1 cellular context compared by ENCODE assay signal in the genomic region with DNA sequence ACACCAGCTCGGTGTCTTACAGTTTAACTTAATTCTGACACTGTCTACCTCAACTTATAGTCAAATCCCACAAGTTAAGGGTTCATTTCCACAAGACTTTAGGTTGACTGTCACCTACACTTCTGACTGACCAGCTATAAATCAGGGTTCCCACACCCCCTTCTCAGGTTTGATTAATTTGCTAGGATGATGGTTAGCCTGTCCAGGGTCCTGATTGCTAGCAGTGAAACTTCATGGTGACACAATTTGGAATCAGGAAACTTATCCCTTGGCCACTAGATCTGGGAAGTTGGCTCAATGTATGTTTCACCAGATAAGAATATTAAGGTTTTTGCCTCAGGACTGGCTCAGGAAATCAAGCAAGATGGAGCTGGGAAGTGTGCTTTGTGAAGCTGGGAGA.
TF ChIP-seq lines count a peak whose summit lies in the region.

No MANE protein-coding gene starts in this region.

TF ChIP-seq in GM12878, 131 proteins besides CTCF, POLR2A, EP300 and RAD21 (continued from another document):
- peak; percentile 32; the same call in 1 of the 2 replicates for TF ChIP-seq REST (IDR thresholded peaks at IDR 0.05; ENCODE audit: low read depth, low read length)
- TF ChIP-seq CHD2 (IDR thresholded peaks at IDR 0.05; ENCODE audit: borderline replicate concordance, low read depth, low read length), result no peak
